ENCODE assay signal across 31 cellular contexts in the genomic region with DNA sequence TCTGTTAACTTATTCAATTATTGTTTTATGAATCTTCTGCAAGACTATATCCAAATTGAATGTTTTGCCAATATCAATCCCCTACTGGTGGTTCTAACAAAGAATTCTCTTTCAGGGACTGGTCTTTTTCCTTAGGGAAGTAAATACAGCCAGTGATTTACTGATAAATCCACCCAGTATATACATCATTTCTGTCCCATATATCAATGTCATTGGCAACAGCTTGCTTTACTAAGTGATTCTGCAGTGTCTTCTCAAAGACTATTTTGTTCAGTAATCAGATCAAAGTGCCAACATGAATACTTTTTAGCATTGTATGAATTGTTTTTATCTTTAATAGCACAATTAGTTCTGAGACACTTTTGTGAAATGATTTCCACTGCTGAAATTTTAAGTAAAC.
"Had no signal": no experiment of that assay in that cellular context is flagged by ENCODE, and none has a peak within 500 bp of the region (broad histone marks: within the 10 kb centered on the region; RNA-seq: fewer than 3 reads in every experiment).

No MANE protein-coding gene starts in this region.

- H3K27ac ChIP-seq: ascending aorta, cardiac muscle cell, colonic mucosa, VCaP had no signal

- H3K27me3 ChIP-seq: ascending aorta, cardiac muscle cell, colonic mucosa had no signal

- H3K36me3 ChIP-seq: ascending aorta, cardiac muscle cell, colonic mucosa had no signal

- DNase-seq: activated B cell treated with CpG ODN at 0.5 μM for 24 hours; activated CD4-positive, alpha-beta memory T cell treated with anti-CD3 and anti-CD28 coated beads for 36 hours; activated CD4-positive, alpha-beta T cell treated with anti-CD3 and anti-CD28 coated beads for 4 hours; activated CD4-positive, alpha-beta T cell treated with anti-CD3 and anti-CD28 coated beads, Interleukin-2, amount 10 ng/mL, durations not matched to agents 24 days and 14 days; activated CD4-positive, alpha-beta T cell treated with anti-CD3 and anti-CD28 coated beads, Interleukin-2, amount 50 U/mL, for 1 hour; activated CD4-positive, alpha-beta T cell treated with anti-CD3 and anti-CD28 coated beads, Interleukin-2, amount 50 U/mL, for 4 hours; activated CD4-positive, CD25-positive, alpha-beta regulatory T cell treated with anti-CD3 and anti-CD28 coated beads, Interleukin-2, amount 50 U/mL, for 72 hours; activated CD8-positive, alpha-beta memory T cell treated with anti-CD3 and anti-CD28 coated beads, Interleukin-2, amount 50 U/mL, for 4 hours; activated CD8-positive, alpha-beta T cell treated with anti-CD3 and anti-CD28 coated beads for 36 hours; activated effector memory CD4-positive, alpha-beta T cell treated with anti-CD3 and anti-CD28 coated beads, Interleukin-2, amount 50 U/mL, for 16 hours; activated gamma-delta T cell treated with Interleukin-2 at 50 U/mL for 16 hours; activated naive CD4-positive, alpha-beta T cell; activated naive CD4-positive, alpha-beta T cell treated with anti-CD3 and anti-CD28 coated beads for 36 hours; activated naive CD4-positive, alpha-beta T cell treated with anti-CD3 and anti-CD28 coated beads, Interleukin-2, amount 50 U/mL, for 16 hours; activated naive CD8-positive, alpha-beta T cell treated with anti-CD3 and anti-CD28 coated beads for 36 hours; activated T-cell treated with anti-CD3 and anti-CD28 coated beads for 4 hours; activated T-cell treated with anti-CD3 and anti-CD28 coated beads, Interleukin-2, amount 50 U/mL, for 1 hour; activated T-cell treated with anti-CD3 and anti-CD28 coated beads, Interleukin-2, amount 50 U/mL, for 4 hours; activated T-cell treated with anti-CD3 and anti-CD28 coated beads, Interleukin-2, amount 50 U/mL, for 72 hours; amygdala; anterior cingulate cortex; caudate nucleus; cerebellar nuclear complex; colonic mucosa; T-helper 2 cell; T-helper 9 cell had no signal

- H3K9me3 ChIP-seq: ascending aorta, colonic mucosa had no signal

- ATAC-seq: activated CD8-positive, alpha-beta T cell treated with anti-CD3 and anti-CD28 coated beads for 36 hours; activated naive CD4-positive, alpha-beta T cell treated with anti-CD3 and anti-CD28 coated beads, Interleukin-2, amount 50 U/mL, for 72 hours; activated T-cell treated with anti-CD3 and anti-CD28 coated beads, Interleukin-2, amount 50 U/mL, for 4 hours; activated T-cell treated with anti-CD3 and anti-CD28 coated beads, Interleukin-2, amount 50 U/mL, for 72 hours; activated T-helper 17 cell treated with anti-CD3 and anti-CD28 coated beads, Interleukin-2, amount 50 U/mL, for 72 hours had no signal

- H3K4me1 ChIP-seq: ascending aorta, colonic mucosa had no signal

- H3K4me3 ChIP-seq: ascending aorta, cardiac muscle cell, colonic mucosa had no signal
